Comparison of ENCODE assay signal across 8 cellular contexts in the genomic region with DNA sequence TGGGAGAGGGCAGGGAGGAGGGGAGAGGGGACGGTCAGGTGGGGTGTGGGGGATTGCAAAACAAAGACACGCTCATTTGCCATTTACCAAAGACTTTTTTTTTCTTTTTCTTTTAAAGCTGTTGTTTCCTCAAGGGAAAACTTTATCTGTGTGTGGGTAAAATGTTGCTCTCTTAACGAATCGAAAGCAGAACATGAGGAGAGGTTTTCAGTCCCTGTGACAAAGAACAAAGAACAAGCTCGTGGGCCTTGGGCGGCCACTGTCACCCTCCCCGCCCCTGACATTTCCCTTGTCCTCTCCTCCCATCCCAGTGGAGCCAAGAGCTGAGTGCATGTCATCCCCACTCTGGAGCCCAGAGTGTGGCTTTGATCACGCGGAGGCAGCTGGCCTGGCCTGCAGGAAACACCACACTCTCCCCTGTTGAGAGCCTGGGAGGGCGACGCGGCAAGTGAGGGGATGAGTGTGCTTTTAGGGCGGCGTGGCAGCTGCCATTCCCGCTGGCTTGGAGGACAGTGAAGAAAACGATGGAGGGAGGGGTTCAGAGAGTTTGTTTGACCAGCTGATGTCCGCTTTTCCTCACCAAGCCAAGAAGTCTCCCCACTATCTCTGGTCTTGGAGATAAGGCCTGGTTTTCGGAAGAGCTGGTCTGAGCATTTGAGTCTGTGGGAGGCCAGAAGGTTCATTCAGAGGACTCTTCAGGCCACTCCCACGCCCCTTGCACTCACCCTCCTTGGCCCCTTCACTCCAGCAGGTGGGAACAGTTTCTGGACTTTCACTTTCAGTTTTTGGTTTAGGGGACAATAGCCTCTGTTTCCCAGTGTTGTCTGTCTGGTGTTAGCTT. TPM values are rescaled to one million over a fixed set of nuclear protein-coding genes. Genes with fewer than 3 reads are reported as not detected.
DNase-seq lines count a peak whose midpoint lies in the region; ATAC-seq and TF ChIP-seq lines count a peak whose summit lies in the region.

No MANE protein-coding gene starts in this region.

- no peaks in the 10 kb centered on the region for H3K36me3 ChIP-seq in WERI-Rb-1

- H3K9me3 ChIP-seq in WERI-Rb-1 (ENCODE audit: severe bottlenecking): peaks cover 2% of the 10 kb centered on the region

- H3K4me1 Mint-ChIP-seq in T-helper 2 cell treated with Interferon-gamma antibody and Interleukin-4, amounts not matched to agents 5 μg/mL and 100 μg/mL, for 36 hours (ENCODE audit: low read depth): peaks cover 81% of the 10 kb centered on the region

- peaks cover 67% of the 10 kb centered on the region for H3K36me3 Mint-ChIP-seq in T-helper 2 cell treated with Interferon-gamma antibody and Interleukin-4, amounts not matched to agents 5 μg/mL and 100 μg/mL, for 36 hours (ENCODE audit: low read depth)

- ATAC-seq in GM21526 (IDR thresholded peaks at IDR 0.05; ENCODE audit: low FRiP score, unreplicated experiment): no peak

- TF ChIP-seq CTCF in WERI-Rb-1 (IDR thresholded peaks at IDR 0.05; ENCODE audit: low read depth, low read length) (no peak), fibroblast of pulmonary artery (IDR thresholded peaks at IDR 0.05; ENCODE audit: low read length, missing control alignments) (no peak)

- H3K27ac Mint-ChIP-seq in T-helper 2 cell treated with Interferon-gamma antibody and Interleukin-4, amounts not matched to agents 5 μg/mL and 100 μg/mL, for 36 hours: peak overlapping the region; percentile 93

- H3K27me3 ChIP-seq in WERI-Rb-1 (ENCODE audit: insufficient read depth, low read depth, severe bottlenecking): no peaks in the 10 kb centered on the region

- no peaks in the 10 kb centered on the region for H3K9me3 Mint-ChIP-seq in T-helper 2 cell treated with Interferon-gamma antibody and Interleukin-4, amounts not matched to agents 5 μg/mL and 100 μg/mL, for 36 hours

- no peaks in the 10 kb centered on the region for H3K27me3 Mint-ChIP-seq in T-helper 2 cell treated with Interferon-gamma antibody and Interleukin-4, amounts not matched to agents 5 μg/mL and 100 μg/mL, for 36 hours (ENCODE audit: low read depth)

- H3K4me3 ChIP-seq in WERI-Rb-1 (ENCODE audit: low read depth, low read length) (no peak overlapping the region), fibroblast of pulmonary artery (replicated peaks; ENCODE audit: low read depth, low read length) (no peak overlapping the region)

- peak overlapping the region; percentile 82 for H3K4me3 Mint-ChIP-seq in T-helper 2 cell treated with Interferon-gamma antibody and Interleukin-4, amounts not matched to agents 5 μg/mL and 100 μg/mL, for 36 hours

- no peak for DNase-seq in T-helper 2 cell treated with Interferon-gamma antibody and Interleukin-4, amounts not matched to agents 5 μg/mL and 100 μg/mL, for 36 hours (ENCODE audit: low spot score)
- no peak for DNase-seq in T-helper 2 cell
- DNase-seq in WERI-Rb-1: peak; percentile 15
- peak; percentile 78 for DNase-seq in fibroblast of pulmonary artery (ENCODE audit: low read depth)
- peak; percentile 71 for DNase-seq in occipital lobe (lab: John Stamatoyannopoulos, UW)
- DNase-seq in DMS 273 (lab: John Stamatoyannopoulos, UW; ENCODE audit: unreplicated experiment): no peak
- DNase-seq in NCI-H510A (lab: John Stamatoyannopoulos, UW): no peak

- H3K27ac ChIP-seq in WERI-Rb-1: no peak overlapping the region

RNA-seq across cellular contexts. Expression of a gene that starts 11.4 kb away (rescaled TPM):
- total RNA-seq in occipital lobe: not detected

RNA-seq across cellular contexts. Expression of a gene that starts 52.5 kb away (rescaled TPM):
- not detected for total RNA-seq in occipital lobe

Comparison
In these comparisons a context has a peak if more than half of its experiments do, and no peak if none do; other contexts are left out.
1. DNase-seq: peak in WERI-Rb-1 (single experiment), fibroblast of pulmonary artery (single experiment) and occipital lobe (single experiment); none in T-helper 2 cell treated with Interferon-gamma antibody and Interleukin-4, amounts not matched to agents 5 μg/mL and 100 μg/mL, for 36 hours (single experiment), T-helper 2 cell (0 of 5), DMS 273 (single experiment) and NCI-H510A (single experiment).